Comparison of ENCODE assay signal across 1 cellular context in genomic region chr5:1594336-1595106, GRCh38.
A peak's percentile ranks its signal among the peaks of the same experiment; 100 is the strongest.
TF ChIP-seq lines count a peak whose summit lies in the region.

No MANE protein-coding gene starts in this region.

TF ChIP-seq in GM12878, 131 proteins besides CTCF, POLR2A, EP300 and RAD21 (continued from another document):
- TF ChIP-seq CHD2 (IDR thresholded peaks at IDR 0.05; ENCODE audit: borderline replicate concordance, low read depth, low read length) (peak; percentile 43; the same call in 1 of the 2 replicates), E4F1 (IDR thresholded peaks at IDR 0.05; ENCODE audit: borderline replicate concordance, partially characterized antibody) (no peak), DPF2 (IDR thresholded peaks at IDR 0.05) (peak; percentile 59), PAX8 (IDR thresholded peaks at IDR 0.05) (no peak), BHLHE40 (IDR thresholded peaks at IDR 0.05; ENCODE audit: borderline replicate concordance in 1 of 2, low read depth in 2 of 2, low read length in 1 of 2) (peak; percentile 40 to 73; a peak in 3 of 4 replicates)
